Comparison of ENCODE assay signal across 11 cellular contexts in the genomic region with DNA sequence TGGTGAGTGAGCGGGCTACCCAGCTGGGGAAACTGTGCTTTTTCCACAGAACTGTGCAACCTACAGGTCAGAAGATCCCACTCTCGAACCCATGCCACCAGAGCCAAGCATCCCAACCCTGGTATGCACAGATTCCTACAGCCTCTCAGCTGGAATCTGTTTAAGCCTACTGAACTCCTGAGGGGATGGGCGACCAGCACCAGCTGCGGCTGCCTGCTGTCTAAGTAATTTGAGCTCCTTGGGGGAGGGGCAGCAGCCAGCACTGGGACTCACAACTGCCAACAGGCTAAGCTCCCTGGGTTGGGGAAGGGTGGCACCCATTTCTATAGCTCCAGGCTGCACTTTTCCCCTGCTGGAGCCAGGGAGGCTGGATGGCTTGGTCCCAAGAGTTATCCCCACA. TPM values are rescaled to one million over a fixed set of nuclear protein-coding genes. Genes with fewer than 3 reads are reported as not detected.
DNase-seq lines count a peak whose midpoint lies in the region; ATAC-seq and TF ChIP-seq lines count a peak whose summit lies in the region.
"Had no signal": no experiment of that assay in that cellular context is flagged by ENCODE, and none has a peak within 500 bp of the region (broad histone marks: within the 10 kb centered on the region; RNA-seq: fewer than 3 reads in every experiment).

No MANE protein-coding gene starts in this region.

- no peak overlapping the region for H3K27ac Mint-ChIP-seq in activated naive CD4-positive, alpha-beta T cell treated with anti-CD3 and anti-CD28 coated beads, Interleukin-2, amount 10 ng/mL, durations not matched to agents 7 days and 5 days

- H3K9me3 ChIP-seq in PC-9 (ENCODE audit: insufficient read depth, low read depth) (peaks cover 2% of the 10 kb centered on the region), iPS-20b (ENCODE audit: insufficient read depth, low read depth, low read length) (no peaks in the 10 kb centered on the region)

- no peak for ATAC-seq in left cardiac atrium
- ATAC-seq: left colon had no signal

- peak; percentile 95 for DNase-seq in DMS 273 treated with DMSO at 0.1 percent for 48 hours (lab: John Stamatoyannopoulos, UW)
- DNase-seq in NCI-H1092 (lab: John Stamatoyannopoulos, UW), result peak; percentile 36
- DNase-seq in PC-9, result peak; percentile 83 to 89
- DNase-seq in dorsolateral prefrontal cortex, result no peak
- DNase-seq in activated naive CD4-positive, alpha-beta T cell treated with anti-CD3 and anti-CD28 coated beads, Interleukin-2, amount 10 ng/mL, durations not matched to agents 7 days and 5 days, result no peak
- no peak for DNase-seq in left cardiac atrium
- DNase-seq in activated CD4-positive, CD25-positive, alpha-beta regulatory T cell (lab: John Stamatoyannopoulos, UW), result no peak
- DNase-seq: activated CD4-positive, alpha-beta T cell treated with anti-CD3 and anti-CD28 coated beads, Interleukin-2, amount 50 U/mL, for 48 hours; left colon had no signal

- H3K4me1 Mint-ChIP-seq in activated naive CD4-positive, alpha-beta T cell treated with anti-CD3 and anti-CD28 coated beads, Interleukin-2, amount 10 ng/mL, durations not matched to agents 7 days and 5 days, result no peaks in the 10 kb centered on the region
- H3K4me1 Mint-ChIP-seq: CD14-positive monocyte had no signal

- H3K27me3 ChIP-seq in PC-9 (ENCODE audit: insufficient read depth, low read depth) (no peaks in the 10 kb centered on the region), iPS-20b (ENCODE audit: insufficient read depth, low read length) (no peaks in the 10 kb centered on the region), dorsolateral prefrontal cortex (no peaks in the 10 kb centered on the region)

- intact Hi-C loops in PC-9 (cut with micrococcal nuclease; ENCODE audit: unreplicated experiment) (no loop called here), dorsolateral prefrontal cortex (cut with DNase I) (no loop called here), left cardiac atrium (cut with DNase I) (no loop called here)

- H4K20me1 ChIP-seq in PC-9 (ENCODE audit: insufficient read depth), result no peaks in the 10 kb centered on the region

- H3K4me1 ChIP-seq in PC-9 (replicated peaks; ENCODE audit: insufficient read depth), result peaks cover 28% of the 10 kb centered on the region
- H3K4me1 ChIP-seq in iPS-20b (ENCODE audit: insufficient read depth, low read length), result peaks cover 15% of the 10 kb centered on the region; the same call in 1 of the 2 replicates

- POLR2A ChIA-PET in PC-9 (lab: Charles Lee; ENCODE audit: unreplicated experiment), result no interaction called here

- H2AFZ ChIP-seq in PC-9, result no peak overlapping the region

- peaks cover 46% of the 10 kb centered on the region for H3K27me3 Mint-ChIP-seq in activated naive CD4-positive, alpha-beta T cell treated with anti-CD3 and anti-CD28 coated beads, Interleukin-2, amount 10 ng/mL, durations not matched to agents 7 days and 5 days

- H3K4me3 Mint-ChIP-seq in activated naive CD4-positive, alpha-beta T cell treated with anti-CD3 and anti-CD28 coated beads, Interleukin-2, amount 10 ng/mL, durations not matched to agents 7 days and 5 days, result no peak overlapping the region
- H3K4me3 Mint-ChIP-seq: CD14-positive monocyte had no signal

- peak overlapping the region; percentile 39; the same call in 1 of the 2 replicates for H3K9ac ChIP-seq in iPS-20b (ENCODE audit: low read depth, low read length)

- H3K36me3 ChIP-seq in PC-9 (ENCODE audit: low read depth) (no peaks in the 10 kb centered on the region), iPS-20b (ENCODE audit: insufficient read depth, low read depth, low read length) (no peaks in the 10 kb centered on the region)

- no TSS peak for BruUV-seq in PC-9 (replicated peaks; lab: Mats Ljungman, UMichigan)

- H3K36me3 Mint-ChIP-seq in activated naive CD4-positive, alpha-beta T cell treated with anti-CD3 and anti-CD28 coated beads, Interleukin-2, amount 10 ng/mL, durations not matched to agents 7 days and 5 days, result no peaks in the 10 kb centered on the region
- H3K36me3 Mint-ChIP-seq: CD14-positive monocyte had no signal

- peak overlapping the region; percentile 35; the same call in 1 of the 2 replicates for H3K27ac ChIP-seq in PC-9
- no peak overlapping the region for H3K27ac ChIP-seq in iPS-20b (ENCODE audit: low read length)
- H3K27ac ChIP-seq in dorsolateral prefrontal cortex, result no peak overlapping the region

- no peaks in the 10 kb centered on the region for H3K9me3 Mint-ChIP-seq in activated naive CD4-positive, alpha-beta T cell treated with anti-CD3 and anti-CD28 coated beads, Interleukin-2, amount 10 ng/mL, durations not matched to agents 7 days and 5 days

- H3K4me2 ChIP-seq in PC-9, result peak overlapping the region; percentile 43

- H3K79me2 ChIP-seq in PC-9 (ENCODE audit: low read depth), result peaks cover 50% of the 10 kb centered on the region

- TF ChIP-seq CTCF in PC-9 (conservative IDR thresholded peaks at IDR 0.05) (no peak), dorsolateral prefrontal cortex (IDR thresholded peaks at IDR 0.05 in 54 of 56, conservative IDR thresholded peaks at IDR 0.05 in 2 of 56; ENCODE audit: low read depth in 1 of 56, partially characterized antibody in 56 of 56) (no peak)

- no peaks in the 10 kb centered on the region for H3K9me2 ChIP-seq in PC-9 (ENCODE audit: insufficient read depth)

- no peak overlapping the region for H3K4me3 ChIP-seq in PC-9
- peak overlapping the region; percentile 44; the same call in 1 of the 2 replicates for H3K4me3 ChIP-seq in iPS-20b (ENCODE audit: low read length)
- H3K4me3 ChIP-seq in dorsolateral prefrontal cortex, result no peak overlapping the region

- CTCF ChIA-PET in PC-9 (lab: Charles Lee), result interaction anchor here (0.8 to 1.1 kb wide), 2 partner anchors 10 to 11 kb away, joined by 3 read pairs; no protein-coding TSS in a partner anchor
- CTCF ChIA-PET in activated naive CD4-positive, alpha-beta T cell treated with anti-CD3 and anti-CD28 coated beads, Interleukin-2, amount 10 ng/mL, durations not matched to agents 7 days and 5 days (lab: Charles Lee), result interaction anchor here (1.2 kb wide), 1 partner anchor 11 kb away, joined by 3 read pairs; no protein-coding TSS in a partner anchor

- H3F3A ChIP-seq in PC-9 (ENCODE audit: insufficient read depth, low read depth), result peaks cover 15% of the 10 kb centered on the region; the same call in 1 of the 2 replicates

RNA-seq across cellular contexts. Expression of a gene that starts 11.8 kb away (rescaled TPM):
- total RNA-seq in PC-9 (2021) (0.94 and 1.6 TPM in 2 replicates), dorsolateral prefrontal cortex (under 1 TPM in 114 of 120 experiments, not detected in 6; 0.10 to 0.89 (median 0.33) TPM), left cardiac atrium (under 1 TPM; 0.21 TPM)

Comparison
In these comparisons a context has a peak if more than half of its experiments do, and no peak if none do; other contexts are left out.
1. DNase-seq: peak in DMS 273 treated with DMSO at 0.1 percent for 48 hours (single experiment), NCI-H1092 (single experiment) and PC-9 (2 of 2); none in dorsolateral prefrontal cortex (0 of 10), activated naive CD4-positive, alpha-beta T cell treated with anti-CD3 and anti-CD28 coated beads, Interleukin-2, amount 10 ng/mL, durations not matched to agents 7 days and 5 days (single experiment), left cardiac atrium (single experiment) and activated CD4-positive, CD25-positive, alpha-beta regulatory T cell (0 of 4).